Comparison of ENCODE assay signal across 9 cellular contexts in genomic region chr3:159787191-159787590, GRCh38. TPM values are rescaled to one million over a fixed set of nuclear protein-coding genes. Genes with fewer than 3 reads are reported as not detected.
DNase-seq lines count a peak whose midpoint lies in the region; ATAC-seq, FAIRE-seq and TF ChIP-seq lines count a peak whose summit lies in the region.
"Had no signal": no experiment of that assay in that cellular context is flagged by ENCODE, and none has a peak within 500 bp of the region (broad histone marks: within the 10 kb centered on the region; RNA-seq: fewer than 3 reads in every experiment).

No MANE protein-coding gene starts in this region.

- H3K27ac ChIP-seq in RWPE1: no peak overlapping the region; the same call in 1 of the 2 replicates

- CTCF ChIA-PET in RWPE1 (lab: Yijun Ruan, JAX): interaction anchor here (0.5 to 2.1 kb wide), 3 partner anchors 14 to 24 kb away, joined by 3 to 7 read pairs (median 3); no protein-coding TSS in a partner anchor

- H3K4me3 ChIP-seq in fibroblast of mammary gland (ENCODE audit: control insufficient read depth, low read depth, low read length) (no peak overlapping the region), skeletal muscle cell (ENCODE audit: low read depth, low read length) (no peak overlapping the region)
- H3K4me3 ChIP-seq: lower lobe of right lung had no signal

- FAIRE-seq in G401.6 (lab: Jason Lieb, UNC): peak; percentile 39
- no peak for FAIRE-seq in frontal cortex (lab: Jason Lieb, UNC)
- no peak for FAIRE-seq in D721Med (lab: Jason Lieb, UNC)

- POLR2A ChIA-PET in RWPE1 (lab: Yijun Ruan, JAX; ENCODE audit: low non-redundant PET): no interaction called here

- no peak for ATAC-seq in HG03280 (IDR thresholded peaks at IDR 0.05; ENCODE audit: unreplicated experiment)

- no peak for TF ChIP-seq CTCF in RWPE1 (conservative IDR thresholded peaks at IDR 0.05; ENCODE audit: low read depth)
- no peak for TF ChIP-seq CTCF in fibroblast of mammary gland (conservative IDR thresholded peaks at IDR 0.05; ENCODE audit: control insufficient read depth, insufficient read depth, low read depth, low read length)
- TF ChIP-seq CTCF in D721Med (IDR thresholded peaks at IDR 0.05; ENCODE audit: insufficient read depth, missing control alignments): no peak

- DNase-seq in RWPE1 (ENCODE audit: low spot score) (peak; percentile 59), fibroblast of mammary gland (ENCODE audit: low read depth) (peak; percentile 90), skeletal muscle cell (ENCODE audit: low read depth) (peak; percentile 71), GM19238 (ENCODE audit: insufficient read length, low spot score) (no peak), frontal cortex (ENCODE audit: low spot score in 2 of 2) (no peak), D721Med (ENCODE audit: insufficient read length, low spot score) (no peak)
- DNase-seq: lower lobe of right lung had no signal

RNA-seq across cellular contexts. Expression of gene SCHIP1, which starts 52.5 kb away (rescaled TPM):
- total RNA-seq in frontal cortex: 60.3 TPM

Comparison
In these comparisons a context has a peak if more than half of its experiments do, and no peak if none do; other contexts are left out.
1. DNase-seq: peak in RWPE1 (single experiment), fibroblast of mammary gland (single experiment) and skeletal muscle cell (single experiment); none in GM19238 (single experiment), frontal cortex (0 of 2) and D721Med (single experiment).